In genomic region chr1:223142269-223142668, GRCh38 we compare ENCODE assay signal across 1 cellular context.
TF ChIP-seq lines count a peak whose summit lies in the region.

No MANE protein-coding gene starts in this region.

TF ChIP-seq in HepG2, 621 proteins besides CTCF, POLR2A, EP300 and RAD21 (continued from another document):
- TF ChIP-seq ZSCAN22 (CRISPR knock-in tag; IDR thresholded peaks at IDR 0.05): no peak
- no peak for TF ChIP-seq ATRX (CRISPR knock-in tag; IDR thresholded peaks at IDR 0.05; ENCODE audit: borderline replicate concordance)
- TF ChIP-seq MEIS2 (CRISPR knock-in tag; IDR thresholded peaks at IDR 0.05): no peak
- no peak for TF ChIP-seq MZF1 (CRISPR knock-in tag; IDR thresholded peaks at IDR 0.05; ENCODE audit: borderline replicate concordance)
- TF ChIP-seq HNF4A (CRISPR knock-in tag; IDR thresholded peaks at IDR 0.05): no peak
- TF ChIP-seq ZFYVE20 (CRISPR knock-in tag; IDR thresholded peaks at IDR 0.05; ENCODE audit: borderline replicate concordance, low read depth): no peak
- no peak for TF ChIP-seq TERF1 (CRISPR knock-in tag; IDR thresholded peaks at IDR 0.05)
- TF ChIP-seq ZNF704 (CRISPR knock-in tag; IDR thresholded peaks at IDR 0.05; ENCODE audit: borderline replicate concordance): no peak
- no peak for TF ChIP-seq ZBTB34 (CRISPR knock-in tag; IDR thresholded peaks at IDR 0.05)
- TF ChIP-seq SIN3B (IDR thresholded peaks at IDR 0.05; ENCODE audit: low read length): no peak
- TF ChIP-seq ZBTB33 (CRISPR knock-in tag; IDR thresholded peaks at IDR 0.05): no peak
- no peak for TF ChIP-seq ZBTB21 (CRISPR knock-in tag; IDR thresholded peaks at IDR 0.05)
- no peak for TF ChIP-seq ZSCAN29 (CRISPR knock-in tag; conservative IDR thresholded peaks at IDR 0.05)
